8 cellular contexts compared by ENCODE assay signal in the genomic region with DNA sequence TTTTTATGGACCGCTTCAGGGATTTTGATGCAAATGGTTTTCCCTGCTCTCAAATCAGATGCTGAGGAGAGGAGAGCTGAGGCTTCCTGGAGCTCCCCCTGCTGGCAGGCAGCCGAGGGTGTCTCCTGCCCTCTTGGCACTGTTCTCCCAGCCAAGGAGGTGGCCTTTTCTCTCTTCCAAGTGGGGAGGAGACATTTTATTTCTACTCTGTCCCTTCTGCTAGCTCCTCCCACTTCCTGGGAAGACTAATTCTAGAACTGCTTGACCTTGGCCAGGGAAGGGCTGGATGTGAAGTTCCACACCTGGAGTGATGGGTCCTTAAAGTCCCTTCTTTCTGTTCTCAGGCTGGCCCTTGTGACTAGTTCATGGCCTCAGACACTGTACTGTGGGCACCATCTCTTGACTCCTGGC. TPM values are rescaled to one million over a fixed set of nuclear protein-coding genes. Genes with fewer than 3 reads are reported as not detected.
DNase-seq lines count a peak whose midpoint lies in the region; ATAC-seq and TF ChIP-seq lines count a peak whose summit lies in the region.

No MANE protein-coding gene starts in this region.

- H3K4me3 ChIP-seq in duodenal mucosa (ENCODE audit: low read depth in 1 of 2, low read length in 2 of 2) (no peak overlapping the region), lower lobe of right lung (peak overlapping the region; percentile 15)

- H3K4me1 ChIP-seq in duodenal mucosa (ENCODE audit: control insufficient read depth in 1 of 2, insufficient read depth in 2 of 2, low read length in 2 of 2) (peaks cover 46 to 69% of the 10 kb centered on the region in 2 donors), lower lobe of right lung (peaks cover 95% of the 10 kb centered on the region)

- H3K27ac ChIP-seq in duodenal mucosa (ENCODE audit: low read depth, low read length) (peak overlapping the region; percentile 69), lower lobe of right lung (peak overlapping the region; percentile 100)

- peaks cover 3 to 14% of the 10 kb centered on the region in 2 donors for H3K36me3 ChIP-seq in duodenal mucosa (ENCODE audit: control insufficient read depth in 1 of 2, insufficient read depth in 2 of 2, low read length in 2 of 2)
- peaks cover 35% of the 10 kb centered on the region for H3K36me3 ChIP-seq in lower lobe of right lung

- ATAC-seq in lower lobe of right lung (peak; percentile 51 to 54), HG03045 (IDR thresholded peaks at IDR 0.05; ENCODE audit: unreplicated experiment) (no peak)

- TF ChIP-seq CTCF in GM13977 (IDR thresholded peaks at IDR 0.05; ENCODE audit: extremely low read depth, insufficient read depth, missing control alignments) (peak; percentile 98), lower lobe of right lung (IDR thresholded peaks at IDR 0.05) (peak; percentile 93)

- H3K4me1 Mint-ChIP-seq in activated CD4-positive, alpha-beta memory T cell treated with anti-CD3 and anti-CD28 coated beads, Interleukin-2, amount 10 ng/mL, durations not matched to agents 7 days and 5 days = peaks cover 38% of the 10 kb centered on the region

- H3K4me3 Mint-ChIP-seq in activated CD4-positive, alpha-beta memory T cell treated with anti-CD3 and anti-CD28 coated beads, Interleukin-2, amount 10 ng/mL, durations not matched to agents 7 days and 5 days = no peak overlapping the region

- peak; percentile 80 for DNase-seq in ACHN
- peak; percentile 86 for DNase-seq in GM13977 (ENCODE audit: low spot score)
- peak; percentile 49 for DNase-seq in NCI-H345 (lab: John Stamatoyannopoulos, UW)
- DNase-seq in activated CD4-positive, alpha-beta memory T cell treated with anti-CD3 and anti-CD28 coated beads, Interleukin-2, amount 10 ng/mL, durations not matched to agents 7 days and 5 days = peak; percentile 77
- DNase-seq in lower lobe of right lung = peak; percentile 87
- DNase-seq in stimulated activated CD4-positive, alpha-beta T cell treated with anti-CD3 and anti-CD28 coated beads, TNF-alpha, amount 100 ng/mL, for 24 hours (ENCODE audit: low read depth in 3 of 3) = peak; percentile 43 to 73 (median 45)

- no peaks in the 10 kb centered on the region for H3K9me3 ChIP-seq in duodenal mucosa (ENCODE audit: control insufficient read depth in 1 of 2, low read length in 2 of 2)
- no peaks in the 10 kb centered on the region for H3K9me3 ChIP-seq in lower lobe of right lung

- no peaks in the 10 kb centered on the region for H3K9me3 Mint-ChIP-seq in activated CD4-positive, alpha-beta memory T cell treated with anti-CD3 and anti-CD28 coated beads, Interleukin-2, amount 10 ng/mL, durations not matched to agents 7 days and 5 days

- CTCF ChIA-PET in activated CD4-positive, alpha-beta memory T cell treated with anti-CD3 and anti-CD28 coated beads, Interleukin-2, amount 10 ng/mL, durations not matched to agents 7 days and 5 days (lab: Charles Lee) = interaction anchor here (0.6 to 9.4 kb wide), 46 partner anchors 9 to 647 kb away, joined by 3 to 112 read pairs (median 4); a partner anchor contains a TSS

- peak overlapping the region in 1 of 2 donors; percentile 28 for H3K9ac ChIP-seq in duodenal mucosa (ENCODE audit: low read depth in 1 of 2, low read length in 2 of 2)

- peaks cover 26% of the 10 kb centered on the region for H3K36me3 Mint-ChIP-seq in activated CD4-positive, alpha-beta memory T cell treated with anti-CD3 and anti-CD28 coated beads, Interleukin-2, amount 10 ng/mL, durations not matched to agents 7 days and 5 days (ENCODE audit: low read depth)

- POLR2A ChIA-PET in activated CD4-positive, alpha-beta memory T cell treated with anti-CD3 and anti-CD28 coated beads, Interleukin-2, amount 10 ng/mL, durations not matched to agents 7 days and 5 days (lab: Charles Lee) = interaction anchor here (0.7 to 2.3 kb wide), 5 partner anchors 10 to 481 kb away, joined by 3 to 8 read pairs (median 4); no protein-coding TSS in a partner anchor

- intact Hi-C loops in lower lobe of right lung (cut with DNase I) = no loop called here

- H3K27me3 Mint-ChIP-seq in activated CD4-positive, alpha-beta memory T cell treated with anti-CD3 and anti-CD28 coated beads, Interleukin-2, amount 10 ng/mL, durations not matched to agents 7 days and 5 days = no peaks in the 10 kb centered on the region

- in situ Hi-C loops in ACHN (cut with HindIII; ENCODE audit: low pct_ligation_motif_present, low pct_unique_long_range_greater_than_20kb, low sequenced_read_pairs) (no loop called here), GM13977 (cut with MboI; ENCODE audit: low pct_unique_long_range_greater_than_20kb, low sequenced_read_pairs, unreplicated experiment) (loop anchor here (25.0 kb wide), 1 partner anchor 644 kb away; no protein-coding TSS in a partner anchor)

- H3K27me3 ChIP-seq in duodenal mucosa (ENCODE audit: control insufficient read depth in 1 of 2, insufficient read depth in 2 of 2, low read length in 2 of 2) (no peaks in the 10 kb centered on the region), lower lobe of right lung (ENCODE audit: low read depth) (no peaks in the 10 kb centered on the region)

- no peak overlapping the region for H3K27ac Mint-ChIP-seq in activated CD4-positive, alpha-beta memory T cell treated with anti-CD3 and anti-CD28 coated beads, Interleukin-2, amount 10 ng/mL, durations not matched to agents 7 days and 5 days

RNA-seq across cellular contexts. Expression of a gene that starts 31.8 kb away (rescaled TPM):
- 10 to 100 TPM; 88.3 to 97.7 TPM for total RNA-seq in activated CD4-positive, alpha-beta memory T cell treated with anti-CD3 and anti-CD28 coated beads, Interleukin-2, amount 10 ng/mL, durations not matched to agents 7 days and 5 days
- 100 TPM for total RNA-seq in lower lobe of right lung

RNA-seq across cellular contexts. Expression of a gene that starts 32.4 kb away (rescaled TPM):
- 10 to 100 TPM; 17.3 to 18.2 TPM for total RNA-seq in activated CD4-positive, alpha-beta memory T cell treated with anti-CD3 and anti-CD28 coated beads, Interleukin-2, amount 10 ng/mL, durations not matched to agents 7 days and 5 days
- total RNA-seq in lower lobe of right lung = 23.2 TPM

RNA-seq across cellular contexts. Expression of a gene that starts 35.0 kb away (rescaled TPM):
- 1 to 10 TPM; 2.4 to 3.0 TPM for total RNA-seq in activated CD4-positive, alpha-beta memory T cell treated with anti-CD3 and anti-CD28 coated beads, Interleukin-2, amount 10 ng/mL, durations not matched to agents 7 days and 5 days
- total RNA-seq in lower lobe of right lung = 8.7 TPM
